Comparison of ENCODE assay signal across 1 cellular context in the genomic region with DNA sequence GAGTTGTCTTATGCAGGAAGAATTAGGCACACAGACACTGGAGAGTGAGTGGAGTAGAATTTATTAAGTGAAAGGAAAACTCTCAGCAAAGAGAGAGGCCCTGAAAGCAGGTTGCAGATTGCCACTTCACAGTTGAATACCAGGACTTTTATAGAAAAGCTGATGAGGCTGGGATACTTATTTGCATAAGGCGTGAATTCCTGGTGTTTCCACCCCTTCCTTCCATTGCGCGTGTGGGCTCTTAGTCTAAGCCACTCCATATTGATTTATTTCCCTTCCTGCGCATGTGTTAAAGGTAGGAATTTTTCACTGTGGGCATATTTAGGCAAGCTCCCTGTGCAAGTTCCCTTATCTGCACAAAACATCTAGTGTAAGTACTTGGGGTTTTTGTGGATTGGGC.
A peak's percentile ranks its signal among the peaks of the same experiment; 100 is the strongest.
TF ChIP-seq lines count a peak whose summit lies in the region.

No MANE protein-coding gene starts in this region.

TF ChIP-seq in liver, 16 proteins besides CTCF, POLR2A, EP300 and RAD21 (continued from another document):
- TF ChIP-seq, protein P1, sequence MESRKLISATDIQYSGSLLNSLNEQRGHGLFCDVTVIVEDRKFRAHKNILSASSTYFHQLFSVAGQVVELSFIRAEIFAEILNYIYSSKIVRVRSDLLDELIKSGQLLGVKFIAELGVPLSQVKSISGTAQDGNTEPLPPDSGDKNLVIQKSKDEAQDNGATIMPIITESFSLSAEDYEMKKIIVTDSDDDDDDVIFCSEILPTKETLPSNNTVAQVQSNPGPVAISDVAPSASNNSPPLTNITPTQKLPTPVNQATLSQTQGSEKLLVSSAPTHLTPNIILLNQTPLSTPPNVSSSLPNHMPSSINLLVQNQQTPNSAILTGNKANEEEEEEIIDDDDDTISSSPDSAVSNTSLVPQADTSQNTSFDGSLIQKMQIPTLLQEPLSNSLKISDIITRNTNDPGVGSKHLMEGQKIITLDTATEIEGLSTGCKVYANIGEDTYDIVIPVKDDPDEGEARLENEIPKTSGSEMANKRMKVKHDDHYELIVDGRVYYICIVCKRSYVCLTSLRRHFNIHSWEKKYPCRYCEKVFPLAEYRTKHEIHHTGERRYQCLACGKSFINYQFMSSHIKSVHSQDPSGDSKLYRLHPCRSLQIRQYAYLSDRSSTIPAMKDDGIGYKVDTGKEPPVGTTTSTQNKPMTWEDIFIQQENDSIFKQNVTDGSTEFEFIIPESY (IDR thresholded peaks at IDR 0.05), result peak; percentile 45
- TF ChIP-seq TAF1 (conservative IDR thresholded peaks at IDR 0.05), result peak; percentile 83
- TF ChIP-seq JUND (IDR thresholded peaks at IDR 0.05), result peak in 1 of 2 donors; percentile 56
- peak; percentile 42 to 62 for TF ChIP-seq HNF4A (conservative IDR thresholded peaks at IDR 0.05)
- peak; percentile 71 for TF ChIP-seq SP1 (IDR thresholded peaks at IDR 0.05)
